ENCODE assay signal across 8 cellular contexts in the genomic region with DNA sequence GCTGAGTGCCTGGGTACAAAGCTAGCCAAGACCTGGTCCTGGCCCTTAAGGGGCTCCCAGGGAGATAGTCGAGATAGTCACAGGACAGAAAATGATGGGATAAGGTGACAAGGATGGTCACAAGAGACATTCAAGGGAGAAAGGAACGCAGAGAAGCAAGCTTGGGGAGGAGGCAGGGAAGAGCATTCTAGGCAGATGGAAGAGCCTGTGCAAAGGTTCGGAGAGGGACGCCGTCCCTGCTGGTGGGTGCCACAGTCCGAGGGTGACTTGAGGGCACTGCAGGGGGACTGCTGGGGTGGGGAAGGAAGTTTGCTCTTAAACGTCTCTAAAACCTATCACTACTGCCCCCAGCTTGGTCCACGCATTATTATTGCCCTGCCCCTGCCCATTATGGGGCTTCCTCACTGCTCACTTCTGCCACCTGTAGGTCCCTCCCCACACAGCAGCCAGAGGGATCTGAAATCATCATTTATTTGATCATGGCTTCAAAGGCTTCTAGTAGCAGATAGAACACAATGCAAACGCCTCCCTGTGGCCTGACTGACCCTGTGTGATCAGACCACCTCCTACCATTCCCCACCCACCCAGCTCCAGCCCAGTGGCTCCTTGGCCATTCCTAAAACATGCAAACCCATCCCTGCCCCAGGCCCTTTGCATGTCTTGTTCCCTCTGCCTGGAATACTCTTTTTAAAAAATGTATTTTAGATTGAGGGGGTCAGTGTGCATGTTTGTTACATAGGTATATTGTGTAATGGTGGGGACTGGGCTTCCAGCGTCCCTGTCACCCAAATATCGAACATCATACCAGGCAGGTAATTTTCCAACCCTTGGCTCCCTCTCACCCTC.
DNase-seq lines count a peak whose midpoint lies in the region; ATAC-seq, FAIRE-seq and TF ChIP-seq lines count a peak whose summit lies in the region.

No MANE protein-coding gene starts in this region.

- H3K4me1 Mint-ChIP-seq in activated CD4-positive, alpha-beta T cell treated with anti-CD3 and anti-CD28 coated beads, Interleukin-2, amount 10 ng/mL, durations not matched to agents 7 days and 5 days = peaks cover 4% of the 10 kb centered on the region

- no peak for ATAC-seq in HG02642 (IDR thresholded peaks at IDR 0.05; ENCODE audit: poor library complexity, unreplicated experiment)

- H3K4me1 ChIP-seq in Loucy (ENCODE audit: insufficient read depth, low read length, poor library complexity, severe bottlenecking) (no peaks in the 10 kb centered on the region), endothelial cell of umbilical vein (ENCODE audit: control insufficient read depth, extremely low read depth, insufficient read depth, low read length) (no peaks in the 10 kb centered on the region), sigmoid colon (peaks cover 0 to under 1% (median 0%) of the 10 kb centered on the region in 4 donors)

- H3K9ac ChIP-seq in Loucy (ENCODE audit: low read depth, low read length, poor library complexity, severe bottlenecking) (no peak overlapping the region), endothelial cell of umbilical vein (replicated peaks; ENCODE audit: extremely low read depth, insufficient read depth, low read length) (no peak overlapping the region)

- H3K79me2 ChIP-seq in Loucy (ENCODE audit: insufficient read depth, low read length) (no peaks in the 10 kb centered on the region), endothelial cell of umbilical vein (ENCODE audit: control insufficient read depth, insufficient read depth, low read length) (no peaks in the 10 kb centered on the region)

- no peaks in the 10 kb centered on the region for H3K27me3 Mint-ChIP-seq in activated CD4-positive, alpha-beta T cell treated with anti-CD3 and anti-CD28 coated beads, Interleukin-2, amount 10 ng/mL, durations not matched to agents 7 days and 5 days

- dilution Hi-C loops in endothelial cell of umbilical vein (cut with MboI; ENCODE audit: extremely low pct_ligation_motif_present, low sequenced_read_pairs) = no loop called here

- no peak for TF ChIP-seq EP300 in sigmoid colon (IDR thresholded peaks at IDR 0.05)

- H3K9me3 Mint-ChIP-seq in activated CD4-positive, alpha-beta T cell treated with anti-CD3 and anti-CD28 coated beads, Interleukin-2, amount 10 ng/mL, durations not matched to agents 7 days and 5 days = no peaks in the 10 kb centered on the region

- no peaks in the 10 kb centered on the region for H3F3A ChIP-seq in Loucy (ENCODE audit: low read depth)

- H3K9me2 ChIP-seq in Loucy (replicated peaks; ENCODE audit: low read depth, low read length) = no peaks in the 10 kb centered on the region

- TF ChIP-seq POLR2A in endothelial cell of umbilical vein (IDR thresholded peaks at IDR 0.05; ENCODE audit: low read depth, low read length) (no peak), sigmoid colon (IDR thresholded peaks at IDR 0.05) (no peak)

- H3K4me3 ChIP-seq in Loucy (ENCODE audit: low read length, poor library complexity, severe bottlenecking) = no peak overlapping the region
- no peak overlapping the region for H3K4me3 ChIP-seq in endothelial cell of umbilical vein (replicated peaks in 1 of 3; ENCODE audit: insufficient read depth in 1 of 3, low read depth in 1 of 3, low read length in 3 of 3)
- H3K4me3 ChIP-seq in sigmoid colon = no peak overlapping the region

- H3K4me2 ChIP-seq in Loucy (ENCODE audit: low read depth, low read length, poor library complexity, severe bottlenecking) = no peak overlapping the region
- no peak overlapping the region for H3K4me2 ChIP-seq in endothelial cell of umbilical vein (ENCODE audit: insufficient read depth, low read length)

- H3K9me3 ChIP-seq in Loucy (ENCODE audit: insufficient read depth, low read depth, low read length) (no peaks in the 10 kb centered on the region), endothelial cell of umbilical vein (replicated peaks; ENCODE audit: control insufficient read depth, insufficient read depth, low read length) (no peaks in the 10 kb centered on the region), sigmoid colon (no peaks in the 10 kb centered on the region)

- peak; percentile 65 for TF ChIP-seq CTCF in Loucy (conservative IDR thresholded peaks at IDR 0.05; ENCODE audit: low read length)
- peak; percentile 57 to 65 for TF ChIP-seq CTCF in endothelial cell of umbilical vein (IDR thresholded peaks at IDR 0.05; ENCODE audit: extremely low read depth in 1 of 2, insufficient read depth in 1 of 2, low read depth in 1 of 2, low read length in 2 of 2)
- peak in 2 of 4 experiments; percentile 19 to 27 for TF ChIP-seq CTCF in sigmoid colon (IDR thresholded peaks at IDR 0.05)

- no peaks in the 10 kb centered on the region for H4K20me1 ChIP-seq in Loucy (ENCODE audit: insufficient read depth, low read length, poor library complexity, severe bottlenecking)
- H4K20me1 ChIP-seq in endothelial cell of umbilical vein (replicated peaks; ENCODE audit: control insufficient read depth, extremely low read depth, insufficient read depth, low read length) = no peaks in the 10 kb centered on the region

- intact Hi-C loops in endothelial cell of umbilical vein (cut with micrococcal nuclease) (loop anchor here (1.0 kb wide), 1 partner anchor 441 kb away; no protein-coding TSS in a partner anchor), sigmoid colon (cut with DNase I) (loop anchor here (2.0 kb wide), 1 partner anchor 235 kb away; no protein-coding TSS in a partner anchor)

- H3K9me1 ChIP-seq in endothelial cell of umbilical vein (replicated peaks; ENCODE audit: control insufficient read depth, extremely low read depth, insufficient read depth, low read length) = no peaks in the 10 kb centered on the region

- no peak overlapping the region for H3K4me3 Mint-ChIP-seq in activated CD4-positive, alpha-beta T cell treated with anti-CD3 and anti-CD28 coated beads, Interleukin-2, amount 10 ng/mL, durations not matched to agents 7 days and 5 days

- H3K27me3 ChIP-seq in Loucy (ENCODE audit: insufficient read depth, low read length, poor library complexity, severe bottlenecking) = no peaks in the 10 kb centered on the region
- no peaks in the 10 kb centered on the region for H3K27me3 ChIP-seq in endothelial cell of umbilical vein (ENCODE audit: control insufficient read depth in 2 of 2, insufficient read depth in 2 of 2, low read length in 2 of 2)
- H3K27me3 ChIP-seq in sigmoid colon = no peaks in the 10 kb centered on the region

- no TSS peak for BruUV-seq in endothelial cell of umbilical vein (replicated peaks; lab: Mats Ljungman, UMichigan)

- CTCF ChIA-PET in activated CD4-positive, alpha-beta T cell treated with anti-CD3 and anti-CD28 coated beads, Interleukin-2, amount 10 ng/mL, durations not matched to agents 7 days and 5 days (lab: Charles Lee) = interaction anchor here (0.6 to 4.3 kb wide), 7 partner anchors 10 to 442 kb away, joined by 3 to 32 read pairs (median 17); no protein-coding TSS in a partner anchor
- CTCF ChIA-PET in endothelial cell of umbilical vein (lab: Charles Lee) = interaction anchor here (0.7 to 7.6 kb wide), 15 partner anchors 10 to 663 kb away, joined by 3 to 108 read pairs (median 4); a partner anchor contains a TSS

- no peaks in the 10 kb centered on the region for H3K36me3 Mint-ChIP-seq in activated CD4-positive, alpha-beta T cell treated with anti-CD3 and anti-CD28 coated beads, Interleukin-2, amount 10 ng/mL, durations not matched to agents 7 days and 5 days (ENCODE audit: low read depth)

- FAIRE-seq in endothelial cell of umbilical vein (lab: Jason Lieb, UNC) = no peak

- POLR2A ChIA-PET in activated CD4-positive, alpha-beta T cell treated with anti-CD3 and anti-CD28 coated beads, Interleukin-2, amount 10 ng/mL, durations not matched to agents 7 days and 5 days (lab: Charles Lee) = no interaction called here
- POLR2A ChIA-PET in endothelial cell of umbilical vein (lab: Charles Lee) = interaction anchor here (0.6 kb wide), 1 partner anchor 211 kb away, joined by 4 read pairs; no protein-coding TSS in a partner anchor

- DNase-seq in Daoy (ENCODE audit: low read depth) = peak; percentile 15
- DNase-seq in activated CD4-positive, alpha-beta T cell treated with anti-CD3 and anti-CD28 coated beads, Interleukin-2, amount 10 ng/mL, durations not matched to agents 7 days and 5 days = peak; percentile 67
- peak; percentile 29 for DNase-seq in endothelial cell of umbilical vein (ENCODE audit: low read depth, low spot score)
- DNase-seq in stimulated activated CD4-positive, alpha-beta T cell treated with anti-CD3 and anti-CD28 coated beads, Interleukin-12 subunit alpha, Interleukin-12 subunit beta, amount 100 ng/mL, for 24 hours (ENCODE audit: low read depth in 2 of 2) = peak; percentile 12 to 65
- no peak for DNase-seq in sigmoid colon
- no peak for DNase-seq in DMS79 treated with DMSO at 0.1 percent for 48 hours (lab: John Stamatoyannopoulos, UW)

- H2AFZ ChIP-seq in Loucy (ENCODE audit: low read length) (no peak overlapping the region), endothelial cell of umbilical vein (ENCODE audit: low read depth, low read length) (no peak overlapping the region)

- H3K36me3 ChIP-seq in Loucy (ENCODE audit: insufficient read depth, low read length) (no peaks in the 10 kb centered on the region), endothelial cell of umbilical vein (ENCODE audit: control insufficient read depth in 2 of 2, extremely low read depth in 1 of 2, insufficient read depth in 2 of 2, low read length in 2 of 2) (no peaks in the 10 kb centered on the region), sigmoid colon (no peaks in the 10 kb centered on the region)

- 65 to 74% methylated on average over 11 of the region's 11 CpGs for WGBS in sigmoid colon, 2 donors

- no peak overlapping the region for H3K27ac Mint-ChIP-seq in activated CD4-positive, alpha-beta T cell treated with anti-CD3 and anti-CD28 coated beads, Interleukin-2, amount 10 ng/mL, durations not matched to agents 7 days and 5 days

- H3K27ac ChIP-seq in endothelial cell of umbilical vein (ENCODE audit: insufficient read depth, low read depth, low read length) = no peak overlapping the region
- no peak overlapping the region for H3K27ac ChIP-seq in sigmoid colon

TF ChIP-seq in endothelial cell of umbilical vein, 7 proteins besides CTCF, POLR2A, EP300 and RAD21:
- TF ChIP-seq GATA2 (IDR thresholded peaks at IDR 0.05; ENCODE audit: insufficient read depth, insufficient read length, low read depth, low read length) (no peak), FOS (IDR thresholded peaks at IDR 0.05; ENCODE audit: borderline replicate concordance, insufficient read depth, low read length) (no peak), EZH2 (IDR thresholded peaks at IDR 0.05; ENCODE audit: borderline replicate concordance, low read depth, low read length, severe bottlenecking) (no peak), POLR2AphosphoS5 (IDR thresholded peaks at IDR 0.05; ENCODE audit: insufficient read depth, low read depth, low read length) (no peak), JUN (IDR thresholded peaks at IDR 0.05; ENCODE audit: borderline replicate concordance, insufficient read depth, insufficient read length, low read depth) (no peak), MYC (IDR thresholded peaks at IDR 0.05; ENCODE audit: low read depth, low read length) (no peak)
- TF ChIP-seq, protein P1, sequence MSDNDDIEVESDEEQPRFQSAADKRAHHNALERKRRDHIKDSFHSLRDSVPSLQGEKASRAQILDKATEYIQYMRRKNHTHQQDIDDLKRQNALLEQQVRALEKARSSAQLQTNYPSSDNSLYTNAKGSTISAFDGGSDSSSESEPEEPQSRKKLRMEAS (IDR thresholded peaks at IDR 0.05; ENCODE audit: insufficient read depth, insufficient read length) = no peak

Comparison
In these comparisons a context has a peak if more than half of its experiments do, and no peak if none do; other contexts are left out.
1. DNase-seq: peak in Daoy (single experiment), activated CD4-positive, alpha-beta T cell treated with anti-CD3 and anti-CD28 coated beads, Interleukin-2, amount 10 ng/mL, durations not matched to agents 7 days and 5 days (single experiment), endothelial cell of umbilical vein (single experiment) and stimulated activated CD4-positive, alpha-beta T cell treated with anti-CD3 and anti-CD28 coated beads, Interleukin-12 subunit alpha, Interleukin-12 subunit beta, amount 100 ng/mL, for 24 hours (2 of 2); none in sigmoid colon (single experiment) and DMS79 treated with DMSO at 0.1 percent for 48 hours (single experiment).